ENCODE assay signal across 1 cellular context in genomic region chr7:356691-357462, GRCh38.
TF ChIP-seq lines count a peak whose summit lies in the region.

No MANE protein-coding gene starts in this region.

TF ChIP-seq in SK-N-SH treated with all-trans-retinoic acid at 6 μM for 48 hours, 23 proteins besides CTCF, POLR2A, EP300 and RAD21 (continued from another document):
- TF ChIP-seq POU6F1 (CRISPR knock-in tag; IDR thresholded peaks at IDR 0.05; ENCODE audit: borderline replicate concordance, low read depth) (no peak), OSR1 (CRISPR knock-in tag; IDR thresholded peaks at IDR 0.05) (no peak), TCF4 (CRISPR knock-in tag; IDR thresholded peaks at IDR 0.05; ENCODE audit: borderline replicate concordance) (no peak), PPARA (CRISPR knock-in tag; IDR thresholded peaks at IDR 0.05; ENCODE audit: borderline replicate concordance) (no peak)
